Comparison of ENCODE assay signal across 8 cellular contexts in genomic region chr1:226736908-226737818, GRCh38. TPM values are rescaled to one million over a fixed set of nuclear protein-coding genes. Genes with fewer than 3 reads are reported as not detected.
DNase-seq lines count a peak whose midpoint lies in the region; ATAC-seq, FAIRE-seq and TF ChIP-seq lines count a peak whose summit lies in the region.

No MANE protein-coding gene starts in this region.

- no peaks in the 10 kb centered on the region for H3K9me3 ChIP-seq in small intestine (ENCODE audit: control insufficient read depth, low read depth)

- TF ChIP-seq POLR2A in GM18505 (IDR thresholded peaks at IDR 0.05; ENCODE audit: borderline replicate concordance, extremely low read depth, insufficient read depth, insufficient read length), result peak; percentile 42

- WGBS in small intestine, 3 donors, result 7 to 17% (median 14%) methylated on average over 69 to 89 of the region's 89 CpGs

- no peaks in the 10 kb centered on the region for H3K27me3 Mint-ChIP-seq in T-helper 2 cell treated with Interferon-gamma antibody and Interleukin-4, amounts not matched to agents 5 μg/mL and 100 μg/mL, for 36 hours (ENCODE audit: low read depth)

- no peak for FAIRE-seq in small intestine (lab: Jason Lieb, UNC)

- peak overlapping the region; percentile 84 for H3K27ac Mint-ChIP-seq in T-helper 2 cell treated with Interferon-gamma antibody and Interleukin-4, amounts not matched to agents 5 μg/mL and 100 μg/mL, for 36 hours

- H3K79me2 ChIP-seq in ACC112 (ENCODE audit: control insufficient read depth, insufficient read depth, low read length, unreplicated experiment), result no peaks in the 10 kb centered on the region

- no peaks in the 10 kb centered on the region for H3K27me3 ChIP-seq in ACC112 (ENCODE audit: insufficient read depth, low read length)
- H3K27me3 ChIP-seq in small intestine (ENCODE audit: control insufficient read depth in 2 of 2, insufficient read depth in 2 of 2, low read length in 2 of 2), result no peaks in the 10 kb centered on the region

- H2AFZ ChIP-seq in ACC112 (ENCODE audit: low read length, unreplicated experiment), result peak overlapping the region; percentile 79

- no peaks in the 10 kb centered on the region for H3K9me3 Mint-ChIP-seq in T-helper 2 cell treated with Interferon-gamma antibody and Interleukin-4, amounts not matched to agents 5 μg/mL and 100 μg/mL, for 36 hours

- H3K4me3 ChIP-seq in ACC112 (ENCODE audit: low read depth, low read length), result peak overlapping the region; percentile 90
- H3K4me3 ChIP-seq in small intestine (ENCODE audit: low read depth in 1 of 2, low read length in 2 of 2), result peak overlapping the region; percentile 82 to 90

- H3K4me1 ChIP-seq in ACC112 (ENCODE audit: control insufficient read depth, insufficient read depth, low read length, unreplicated experiment), result no peaks in the 10 kb centered on the region
- no peaks in the 10 kb centered on the region for H3K4me1 ChIP-seq in small intestine (ENCODE audit: control insufficient read depth in 2 of 2, insufficient read depth in 1 of 2, low read depth in 1 of 2, low read length in 1 of 2)

- peak; percentile 34 for ATAC-seq in GM18505 (IDR thresholded peaks at IDR 0.05; ENCODE audit: unreplicated experiment)
- peak; percentile 37 for ATAC-seq in HG03139 (IDR thresholded peaks at IDR 0.05; ENCODE audit: unreplicated experiment)

- peak overlapping the region; percentile 87 for H3K4me3 Mint-ChIP-seq in T-helper 2 cell treated with Interferon-gamma antibody and Interleukin-4, amounts not matched to agents 5 μg/mL and 100 μg/mL, for 36 hours

- H3K36me3 Mint-ChIP-seq in T-helper 2 cell treated with Interferon-gamma antibody and Interleukin-4, amounts not matched to agents 5 μg/mL and 100 μg/mL, for 36 hours (ENCODE audit: low read depth), result peaks cover 41% of the 10 kb centered on the region

- peak; percentile 54 for DNase-seq in T-helper 2 cell treated with Interferon-gamma antibody and Interleukin-4, amounts not matched to agents 5 μg/mL and 100 μg/mL, for 36 hours (ENCODE audit: low spot score)
- DNase-seq in caudate nucleus (lab: John Stamatoyannopoulos, UW) (peak in 51 of 61 donors; percentile 32 to 80 (median 56)), islet precursor cell (peak; percentile 68), small intestine (peak; percentile 27), SW 1271 (lab: John Stamatoyannopoulos, UW) (no peak)

- H3K36me3 ChIP-seq in ACC112 (ENCODE audit: insufficient read depth, low read length), result no peaks in the 10 kb centered on the region
- no peaks in the 10 kb centered on the region for H3K36me3 ChIP-seq in small intestine (ENCODE audit: control insufficient read depth in 2 of 2, insufficient read depth in 2 of 2, low read length in 2 of 2)

- H3K27ac ChIP-seq in ACC112 (ENCODE audit: low read depth, low read length) (no peak overlapping the region), caudate nucleus (ENCODE audit: low read depth, low read length) (peak overlapping the region; percentile 97), small intestine (ENCODE audit: low read depth in 1 of 2, low read length in 1 of 2) (peak overlapping the region; percentile 57 to 92)

- H3K4me1 Mint-ChIP-seq in T-helper 2 cell treated with Interferon-gamma antibody and Interleukin-4, amounts not matched to agents 5 μg/mL and 100 μg/mL, for 36 hours (ENCODE audit: low read depth), result peaks cover 50% of the 10 kb centered on the region

RNA-seq across cellular contexts. Expression of gene ITPKB, which starts 1.9 kb away (rescaled TPM):
- 1 to 10 TPM; 1.8 to 9.6 (median 3.0) TPM for polyA plus RNA-seq in small intestine

Comparison
In these comparisons a context has a peak if more than half of its experiments do, and no peak if none do; other contexts are left out.
1. DNase-seq: peak in T-helper 2 cell treated with Interferon-gamma antibody and Interleukin-4, amounts not matched to agents 5 μg/mL and 100 μg/mL, for 36 hours (single experiment), caudate nucleus (51 of 61), islet precursor cell (single experiment) and small intestine (single experiment); none in SW 1271 (0 of 2).